8 cellular contexts compared by ENCODE assay signal in genomic region chr5:157761690-157762611, GRCh38. TPM values are rescaled to one million over a fixed set of nuclear protein-coding genes. Genes with fewer than 3 reads are reported as not detected.
A peak's percentile ranks its signal among the peaks of the same experiment; 100 is the strongest.
DNase-seq lines count a peak whose midpoint lies in the region; ATAC-seq, FAIRE-seq and TF ChIP-seq lines count a peak whose summit lies in the region.

No MANE protein-coding gene starts in this region.

- DNase-seq in D721Med (ENCODE audit: insufficient read length, low spot score) (peak; percentile 42), NCI-H526 (lab: John Stamatoyannopoulos, UW) (peak; percentile 53 to 83), amniotic epithelial cell (ENCODE audit: low read depth) (peak; percentile 67), hepatic stellate cell (ENCODE audit: low spot score) (peak; percentile 65), sciatic nerve (ENCODE audit: low spot score) (no peak), MG63 (no peak)

- no peak overlapping the region for H3K4me3 ChIP-seq in MG63

- no peaks in the 10 kb centered on the region for H3K9me3 ChIP-seq in MG63

- peak; percentile 72 for ATAC-seq in GM18909 (IDR thresholded peaks at IDR 0.05; ENCODE audit: poor library complexity, unreplicated experiment)
- peak; percentile 79 for ATAC-seq in HG03354 (IDR thresholded peaks at IDR 0.05; ENCODE audit: poor library complexity, severe bottlenecking, unreplicated experiment)
- ATAC-seq in sciatic nerve: peak; percentile 89

- H3K36me3 ChIP-seq in MG63: peaks cover 12% of the 10 kb centered on the region

- peak; percentile 74 for TF ChIP-seq CTCF in D721Med (IDR thresholded peaks at IDR 0.05; ENCODE audit: insufficient read depth, missing control alignments)

- intact Hi-C loops in sciatic nerve (cut with DNase I): no loop called here

- H3K27me3 ChIP-seq in MG63: no peaks in the 10 kb centered on the region

- peak; percentile 85 for FAIRE-seq in D721Med (lab: Jason Lieb, UNC)

RNA-seq across cellular contexts. Expression of gene LSM11, which starts 18.4 kb away (rescaled TPM):
- 3.4 TPM for total RNA-seq in sciatic nerve
- total RNA-seq in MG63 (2014; rRNA removed; shearing (Covaris generic); ENCODE audit: low replicate concordance): 3.9 and 4.3 TPM in 2 replicates

RNA-seq across cellular contexts. Expression of gene THG1L, which starts 30.7 kb away (rescaled TPM):
- total RNA-seq in sciatic nerve: 5.8 TPM
- total RNA-seq in MG63 (2014; rRNA removed; shearing (Covaris generic); ENCODE audit: low replicate concordance): 27.2 and 36.2 TPM in 2 replicates

Comparison
In these comparisons a context has a peak if more than half of its experiments do, and no peak if none do; other contexts are left out.
1. DNase-seq: peak in D721Med (single experiment), NCI-H526 (2 of 2), amniotic epithelial cell (single experiment) and hepatic stellate cell (single experiment); none in sciatic nerve (single experiment) and MG63 (single experiment).
2. Peak in every context shown above with its lines, with median percentiles within 50 percentile points of each other: ATAC-seq.